8 cellular contexts compared by ENCODE assay signal in genomic region chr12:121400332-121401139, GRCh38. TPM values are rescaled to one million over a fixed set of nuclear protein-coding genes. Genes with fewer than 3 reads are reported as not detected.
DNase-seq lines count a peak whose midpoint lies in the region; ATAC-seq and TF ChIP-seq lines count a peak whose summit lies in the region.

No MANE protein-coding gene starts in this region.

- intact Hi-C loops in Panc1 (cut with micrococcal nuclease; ENCODE audit: unreplicated experiment) (no loop called here), ovary (cut with DNase I) (no loop called here)

- BruUV-seq in Panc1 (replicated peaks; lab: Mats Ljungman, UMichigan): no TSS peak

- H3K4me1 ChIP-seq in Panc1 (ENCODE audit: control insufficient read depth, insufficient read depth, low read length) (peaks cover 12% of the 10 kb centered on the region; the same call in 1 of the 2 replicates), ovary (ENCODE audit: insufficient read depth) (peaks cover 4% of the 10 kb centered on the region), tibial nerve (peaks cover 0 to 37% (median 9%) of the 10 kb centered on the region in 4 donors)

- TF ChIP-seq POLR2A in ovary (IDR thresholded peaks at IDR 0.05): no peak
- no peak for TF ChIP-seq POLR2A in tibial nerve (IDR thresholded peaks at IDR 0.05)

- TF ChIP-seq CTCF in Panc1 (IDR thresholded peaks at IDR 0.05) (no peak), ovary (IDR thresholded peaks at IDR 0.05) (peak in 1 of 3 donors; percentile 32), tibial nerve (IDR thresholded peaks at IDR 0.05) (no peak)

- H3K27ac ChIP-seq in Panc1 (ENCODE audit: low read length) (peak overlapping the region; percentile 87), ovary (peak overlapping the region; percentile 60 to 82), tibial nerve (peak overlapping the region; percentile 68 to 96 (median 92))

- H3K4me3 ChIP-seq in Panc1 (ENCODE audit: low read depth in 2 of 2, low read length in 2 of 2) (peak overlapping the region; percentile 79 to 90), ovary (peak overlapping the region; percentile 70), tibial nerve (peak overlapping the region; percentile 71 to 95 (median 92))

- 1 to 2% (median 1%) methylated on average over 43 to 48 of the region's 48 CpGs for WGBS in ovary, 3 donors
- WGBS in tibial nerve, 2 donors: 3% methylated on average over 19 to 28 of the region's 48 CpGs

- in situ Hi-C loops in Panc1 (cut with HindIII; ENCODE audit: low pct_unique_long_range_greater_than_20kb, low sequenced_read_pairs): no loop called here

- 0 out of 2 replicates have a peak, but pooled peaks cover 4% of the 10 kb centered on the region for H3K36me3 ChIP-seq in Panc1 (ENCODE audit: control insufficient read depth, insufficient read depth, low read length)
- H3K36me3 ChIP-seq in ovary: no peaks in the 10 kb centered on the region
- H3K36me3 ChIP-seq in tibial nerve: peaks cover 0 to 15% (median 0%) of the 10 kb centered on the region in 3 donors

- CTCF ChIA-PET in Panc1 (lab: Charles Lee): interaction anchor here (0.5 to 0.6 kb wide), 3 partner anchors 164 to 693 kb away, joined by 3 to 6 read pairs (median 5); no protein-coding TSS in a partner anchor

- H3K9me3 ChIP-seq in Panc1 (ENCODE audit: control insufficient read depth, insufficient read depth, low read depth, low read length): no peaks in the 10 kb centered on the region
- no peaks in the 10 kb centered on the region for H3K9me3 ChIP-seq in ovary
- H3K9me3 ChIP-seq in tibial nerve: no peaks in the 10 kb centered on the region

- TF ChIP-seq EP300 in ovary (IDR thresholded peaks at IDR 0.05): no peak
- no peak for TF ChIP-seq EP300 in tibial nerve (IDR thresholded peaks at IDR 0.05)

- POLR2A ChIA-PET in Panc1 (lab: Charles Lee): interaction anchor here (0.6 kb wide), 1 partner anchor 46 kb away, joined by 3 read pairs; no protein-coding TSS in a partner anchor

- peak; percentile 33 for ATAC-seq in HG03432 (IDR thresholded peaks at IDR 0.05; ENCODE audit: unreplicated experiment)
- peak; percentile 60 for ATAC-seq in Panc1

- peak in 8 of 14 donors; percentile 15 to 65 (median 40) for DNase-seq in C1 segment of cervical spinal cord (lab: John Stamatoyannopoulos, UW)
- peak; percentile 32 for DNase-seq in GM19240 (ENCODE audit: insufficient read length, low spot score)
- no peak for DNase-seq in Panc1 (ENCODE audit: low read depth, low spot score)
- peak; percentile 85 for DNase-seq in activated effector memory CD4-positive, alpha-beta T cell treated with anti-CD3 and anti-CD28 coated beads, Interleukin-2, amount 50 U/mL, for 16 hours
- DNase-seq in glomerular visceral epithelial cell (ENCODE audit: extremely low spot score): peak; percentile 36
- no peak for DNase-seq in ovary
- DNase-seq in tibial nerve (ENCODE audit: low spot score in 2 of 2): peak in 1 of 2 donors; percentile 13

- no peaks in the 10 kb centered on the region for H3K27me3 ChIP-seq in Panc1 (ENCODE audit: control insufficient read depth, insufficient read depth, low read length)
- H3K27me3 ChIP-seq in ovary: no peaks in the 10 kb centered on the region
- no peaks in the 10 kb centered on the region for H3K27me3 ChIP-seq in tibial nerve

RNA-seq across cellular contexts. Expression of gene RNF34, which starts 0.6 kb away (rescaled TPM):
- total RNA-seq in Panc1 (2021; ENCODE audit: unreplicated experiment): 52.4 TPM
- 73.9 TPM for polyA plus RNA-seq in Panc1 (2012; ENCODE audit: insufficient read length)
- 10 to 100 TPM; 22.2 to 39.8 (median 29.3) TPM for total RNA-seq in ovary
- 10 to 100 TPM; 17.3 to 25.1 TPM for polyA plus RNA-seq in ovary
- 10 to 100 TPM; 39.8 to 44.7 (median 41.6) TPM for total RNA-seq in tibial nerve

RNA-seq across cellular contexts. Expression of gene ANAPC5, which starts 48.3 kb away (rescaled TPM):
- total RNA-seq in Panc1 (2021; ENCODE audit: unreplicated experiment) (101 TPM), ovary (10 to 100 TPM; 58.1 to 91.4 (median 71.6) TPM), tibial nerve (100 to 1,000 TPM; 103 to 170 (median 139) TPM)
- 99.2 TPM for polyA plus RNA-seq in Panc1 (2012; ENCODE audit: insufficient read length)
- 100 to 1,000 TPM in 1 of 2 donors, 10 to 100 TPM in 1; 83.1 to 149 TPM for polyA plus RNA-seq in ovary

Comparison
In these comparisons a context has a peak if more than half of its experiments do, and no peak if none do; other contexts are left out.
1. DNase-seq: peak in C1 segment of cervical spinal cord (8 of 14), GM19240 (single experiment), activated effector memory CD4-positive, alpha-beta T cell treated with anti-CD3 and anti-CD28 coated beads, Interleukin-2, amount 50 U/mL, for 16 hours (single experiment) and glomerular visceral epithelial cell (single experiment); none in Panc1 (single experiment) and ovary (0 of 5).
2. Peak in every context shown above with its lines, with median percentiles within 50 percentile points of each other: H3K27ac ChIP-seq and H3K4me3 ChIP-seq.